Comparison of ENCODE assay signal across 10 cellular contexts in the genomic region with DNA sequence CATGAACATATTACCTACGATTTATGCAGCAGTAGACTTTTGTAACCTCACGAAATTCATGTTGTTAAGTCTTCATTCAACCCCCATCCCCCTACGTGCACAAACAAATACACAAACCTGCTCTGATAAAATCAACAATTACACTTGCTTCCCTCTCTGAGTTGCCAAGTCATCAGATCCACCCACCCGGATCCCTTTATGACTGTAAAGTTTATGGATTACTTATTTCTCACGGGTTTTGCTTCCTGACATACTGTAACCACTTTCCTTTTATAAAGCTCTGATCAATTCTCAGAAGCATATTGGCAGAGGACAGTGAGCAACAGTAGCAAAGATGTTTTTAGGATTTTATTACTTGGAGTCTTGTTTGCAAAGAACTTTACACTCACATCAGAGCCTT.
A peak's percentile ranks its signal among the peaks of the same experiment; 100 is the strongest.
DNase-seq lines count a peak whose midpoint lies in the region; ATAC-seq, FAIRE-seq and TF ChIP-seq lines count a peak whose summit lies in the region.
"Had no signal": no experiment of that assay in that cellular context is flagged by ENCODE, and none has a peak within 500 bp of the region (broad histone marks: within the 10 kb centered on the region; RNA-seq: fewer than 3 reads in every experiment).

No MANE protein-coding gene starts in this region.

- H3K36me3 Mint-ChIP-seq in activated CD4-positive, alpha-beta T cell treated with anti-CD3 and anti-CD28 coated beads for 36 hours (ENCODE audit: low read depth): peaks cover 4% of the 10 kb centered on the region
- H3K36me3 Mint-ChIP-seq in T-helper 2 cell treated with Interferon-gamma antibody and Interleukin-4, amounts not matched to agents 5 μg/mL and 100 μg/mL, for 36 hours (ENCODE audit: low read depth): peaks cover 12% of the 10 kb centered on the region

- H3K4me3 ChIP-seq in pancreas (no peak overlapping the region), heart right ventricle (no peak overlapping the region), aorta (ENCODE audit: low read length in 2 of 2) (no peak overlapping the region)

- ATAC-seq in activated CD4-positive, alpha-beta T cell treated with anti-CD3 and anti-CD28 coated beads for 36 hours: peak; percentile 81
- ATAC-seq in HG02678 (IDR thresholded peaks at IDR 0.05; ENCODE audit: unreplicated experiment) (peak; percentile 64), pancreas (peak; percentile 69 to 81 (median 71)), heart right ventricle (no peak), aorta (ENCODE audit: low FRiP score) (no peak)

- H3K27ac Mint-ChIP-seq in activated CD4-positive, alpha-beta T cell treated with anti-CD3 and anti-CD28 coated beads for 36 hours: peak overlapping the region; percentile 51
- peak overlapping the region; percentile 9 for H3K27ac Mint-ChIP-seq in T-helper 2 cell treated with Interferon-gamma antibody and Interleukin-4, amounts not matched to agents 5 μg/mL and 100 μg/mL, for 36 hours

- H3K36me3 ChIP-seq in pancreas (peaks cover 0 to 2% (median 0%) of the 10 kb centered on the region in 3 donors), heart right ventricle (no peaks in the 10 kb centered on the region), aorta (ENCODE audit: control insufficient read depth in 1 of 2, insufficient read depth in 2 of 2, low read length in 1 of 2) (no peaks in the 10 kb centered on the region)

- intact Hi-C loops in activated CD4-positive, alpha-beta T cell treated with anti-CD3 and anti-CD28 coated beads for 36 hours (cut with DNase I, micrococcal nuclease): loop anchor here (2.0 to 10.0 kb wide), 5 partner anchors 45 to 627 kb away; a partner anchor contains a TSS
- intact Hi-C loops in pancreas (cut with DNase I) (no loop called here), heart right ventricle (cut with DNase I) (loop anchor here in 5 of 10 donors (2.0 to 10.0 kb wide), 5 partner anchors 57 to 75 kb away; a partner anchor contains a TSS), aorta (cut with DNase I) (no loop called here)

- H3K9me3 Mint-ChIP-seq in activated CD4-positive, alpha-beta T cell treated with anti-CD3 and anti-CD28 coated beads for 36 hours (ENCODE audit: low read depth): no peaks in the 10 kb centered on the region
- no peaks in the 10 kb centered on the region for H3K9me3 Mint-ChIP-seq in T-helper 2 cell treated with Interferon-gamma antibody and Interleukin-4, amounts not matched to agents 5 μg/mL and 100 μg/mL, for 36 hours

- H3K27me3 ChIP-seq in pancreas (no peaks in the 10 kb centered on the region), heart right ventricle (no peaks in the 10 kb centered on the region), aorta (ENCODE audit: control insufficient read depth in 1 of 2, insufficient read depth in 2 of 2, low read length in 1 of 2) (no peaks in the 10 kb centered on the region)

- no peaks in the 10 kb centered on the region for H3K9me3 ChIP-seq in pancreas
- no peaks in the 10 kb centered on the region for H3K9me3 ChIP-seq in heart right ventricle
- H3K9me3 ChIP-seq in aorta (ENCODE audit: control insufficient read depth, low read length): no peaks in the 10 kb centered on the region

- H3K4me1 ChIP-seq in pancreas (peaks cover 0 to 12% (median 7%) of the 10 kb centered on the region in 3 donors), heart right ventricle (peaks cover 5 to 54% (median 22%) of the 10 kb centered on the region in 9 donors), aorta (ENCODE audit: control insufficient read depth in 1 of 2, insufficient read depth in 2 of 2, low read length in 2 of 2) (peaks cover 6% of the 10 kb centered on the region in 2 donors)

- H3K4me3 Mint-ChIP-seq in activated CD4-positive, alpha-beta T cell treated with anti-CD3 and anti-CD28 coated beads for 36 hours: peak overlapping the region; percentile 22
- peak overlapping the region; percentile 57 for H3K4me3 Mint-ChIP-seq in T-helper 2 cell treated with Interferon-gamma antibody and Interleukin-4, amounts not matched to agents 5 μg/mL and 100 μg/mL, for 36 hours

- no peak for FAIRE-seq in pancreas (lab: Jason Lieb, UNC)
- FAIRE-seq: endometrium had no signal

- POLR2A ChIA-PET in activated CD4-positive, alpha-beta T cell treated with anti-CD3 and anti-CD28 coated beads for 36 hours (lab: Charles Lee): interaction anchor here (1.0 kb wide), 1 partner anchor 71 kb away, joined by 9 read pairs; a partner anchor contains a TSS

- CTCF ChIA-PET in activated CD4-positive, alpha-beta T cell treated with anti-CD3 and anti-CD28 coated beads for 36 hours (lab: Charles Lee): interaction anchor here (1.9 kb wide), 1 partner anchor 24 kb away, joined by 4 read pairs; no protein-coding TSS in a partner anchor

- H3K4me1 Mint-ChIP-seq in activated CD4-positive, alpha-beta T cell treated with anti-CD3 and anti-CD28 coated beads for 36 hours: peaks cover 56% of the 10 kb centered on the region
- H3K4me1 Mint-ChIP-seq in T-helper 2 cell treated with Interferon-gamma antibody and Interleukin-4, amounts not matched to agents 5 μg/mL and 100 μg/mL, for 36 hours (ENCODE audit: low read depth): peaks cover 57% of the 10 kb centered on the region

- 32 to 41% methylated on average over 5 of the region's 5 CpGs for WGBS in pancreas, 2 donors
- 64 to 73% methylated on average over 5 of the region's 5 CpGs for WGBS in heart right ventricle, 2 donors
- WGBS in aorta, 2 donors: 74 to 77% methylated on average over 5 of the region's 5 CpGs

- H3K27ac ChIP-seq in pancreas (peak overlapping the region in 2 of 4 donors; percentile 68 to 73), heart right ventricle (no peak overlapping the region), aorta (ENCODE audit: low read depth in 1 of 2, low read length in 2 of 2) (no peak overlapping the region)

- TF ChIP-seq CTCF in pancreas (IDR thresholded peaks at IDR 0.05) (no peak), heart right ventricle (IDR thresholded peaks at IDR 0.05) (no peak)

- peak; percentile 62 for DNase-seq in activated CD4-positive, alpha-beta T cell treated with anti-CD3 and anti-CD28 coated beads for 36 hours
- no peak for DNase-seq in activated CD4-positive, alpha-beta T cell treated with anti-CD3 and anti-CD28 coated beads, Interleukin-2, amount 50 U/mL, for 4 hours
- peak; percentile 53 for DNase-seq in T-helper 2 cell treated with Interferon-gamma antibody and Interleukin-4, amounts not matched to agents 5 μg/mL and 100 μg/mL, for 36 hours (ENCODE audit: low spot score)
- no peak for DNase-seq in pancreas
- DNase-seq in heart right ventricle: no peak
- DNase-seq in medulla oblongata (ENCODE audit: extremely low spot score): no peak
- DNase-seq in aorta: no peak
- DNase-seq: NCI-H2107 had no signal

- H3K27me3 Mint-ChIP-seq in activated CD4-positive, alpha-beta T cell treated with anti-CD3 and anti-CD28 coated beads for 36 hours: no peaks in the 10 kb centered on the region
- H3K27me3 Mint-ChIP-seq in T-helper 2 cell treated with Interferon-gamma antibody and Interleukin-4, amounts not matched to agents 5 μg/mL and 100 μg/mL, for 36 hours (ENCODE audit: low read depth): no peaks in the 10 kb centered on the region

Comparison
In these comparisons a context has a peak if more than half of its experiments do, and no peak if none do; other contexts are left out.
1. DNase-seq: peak in activated CD4-positive, alpha-beta T cell treated with anti-CD3 and anti-CD28 coated beads for 36 hours (single experiment) and T-helper 2 cell treated with Interferon-gamma antibody and Interleukin-4, amounts not matched to agents 5 μg/mL and 100 μg/mL, for 36 hours (single experiment); none in activated CD4-positive, alpha-beta T cell treated with anti-CD3 and anti-CD28 coated beads, Interleukin-2, amount 50 U/mL, for 4 hours (0 of 2), pancreas (0 of 6), heart right ventricle (0 of 2), medulla oblongata (single experiment) and aorta (0 of 2).
2. ATAC-seq: peak in activated CD4-positive, alpha-beta T cell treated with anti-CD3 and anti-CD28 coated beads for 36 hours (single experiment), HG02678 (single experiment) and pancreas (4 of 4); none in heart right ventricle (0 of 8) and aorta (single experiment).
3. intact Hi-C loops: an anchor here in activated CD4-positive, alpha-beta T cell treated with anti-CD3 and anti-CD28 coated beads for 36 hours (2.0 to 10.0 kb wide); none called in pancreas and aorta.